ENCODE assay signal across 12 cellular contexts in the genomic region with DNA sequence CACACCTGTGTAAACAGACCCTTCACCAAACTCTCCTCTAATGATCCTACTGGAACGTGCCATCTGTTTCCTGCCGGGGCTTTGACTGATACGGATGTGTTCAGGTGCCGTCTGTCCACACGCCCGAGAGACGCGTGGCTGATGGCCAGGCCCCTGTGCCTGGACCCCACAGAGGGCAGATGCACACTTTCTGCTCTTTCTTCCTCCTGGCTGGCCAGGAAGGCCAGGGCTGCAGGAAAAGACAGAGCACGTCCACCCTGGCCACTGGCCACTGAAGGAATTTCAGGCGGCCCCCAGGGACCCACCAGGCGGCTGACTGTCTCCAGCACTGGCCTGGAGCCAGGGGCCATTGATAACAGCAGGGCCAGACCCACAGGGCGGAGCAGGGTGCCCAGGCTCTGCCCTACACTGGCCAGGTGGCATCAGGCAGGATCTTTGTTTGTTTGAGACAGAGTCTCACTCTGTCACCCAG. TPM values are rescaled to one million over a fixed set of nuclear protein-coding genes. Genes with fewer than 3 reads are reported as not detected.
DNase-seq lines count a peak whose midpoint lies in the region; ATAC-seq, FAIRE-seq and TF ChIP-seq lines count a peak whose summit lies in the region.
"Had no signal": no experiment of that assay in that cellular context is flagged by ENCODE, and none has a peak within 500 bp of the region (broad histone marks: within the 10 kb centered on the region; RNA-seq: fewer than 3 reads in every experiment).

No MANE protein-coding gene starts in this region.

- H3K27ac ChIP-seq in right atrium auricular region (peak overlapping the region; percentile 86 to 88), small intestine (ENCODE audit: low read depth in 1 of 2, low read length in 1 of 2) (peak overlapping the region in 1 of 2 donors; percentile 59), mammary epithelial cell (ENCODE audit: insufficient read depth, low read depth, low read length) (no peak overlapping the region)
- H3K27ac ChIP-seq: prostate gland had no signal

- H3K9ac ChIP-seq in mammary epithelial cell (ENCODE audit: insufficient read depth, low read length) = no peak overlapping the region

- H3K4me1 ChIP-seq in right atrium auricular region (peaks cover 0 to 92% of the 10 kb centered on the region in 2 donors), small intestine (ENCODE audit: control insufficient read depth in 2 of 2, insufficient read depth in 1 of 2, low read depth in 1 of 2, low read length in 1 of 2) (peaks cover 0 to 5% of the 10 kb centered on the region in 2 donors), mammary epithelial cell (ENCODE audit: insufficient read depth, low read length) (peaks cover 7% of the 10 kb centered on the region)
- H3K4me1 ChIP-seq: prostate gland had no signal

- H3K27me3 ChIP-seq in right atrium auricular region = no peaks in the 10 kb centered on the region
- H3K27me3 ChIP-seq in small intestine (ENCODE audit: control insufficient read depth in 2 of 2, insufficient read depth in 2 of 2, low read length in 2 of 2) = no peaks in the 10 kb centered on the region
- no peaks in the 10 kb centered on the region for H3K27me3 ChIP-seq in mammary epithelial cell (ENCODE audit: insufficient read depth, low read length)

- H3K4me3 ChIP-seq in right atrium auricular region (no peak overlapping the region), small intestine (ENCODE audit: low read depth in 1 of 2, low read length in 2 of 2) (no peak overlapping the region), mammary epithelial cell (replicated peaks in 1 of 3; ENCODE audit: insufficient read depth in 1 of 3, low read depth in 2 of 3, low read length in 3 of 3) (no peak overlapping the region)
- H3K4me3 ChIP-seq: prostate gland had no signal

- no peak overlapping the region for H3K27ac Mint-ChIP-seq in type B pancreatic cell

- H3K36me3 ChIP-seq in right atrium auricular region = no peaks in the 10 kb centered on the region
- H3K36me3 ChIP-seq in small intestine (ENCODE audit: control insufficient read depth in 2 of 2, insufficient read depth in 2 of 2, low read length in 2 of 2) = no peaks in the 10 kb centered on the region
- no peaks in the 10 kb centered on the region for H3K36me3 ChIP-seq in mammary epithelial cell (ENCODE audit: insufficient read depth, low read length)
- H3K36me3 ChIP-seq: prostate gland had no signal

- peaks cover 20% of the 10 kb centered on the region for H3K4me1 Mint-ChIP-seq in type B pancreatic cell (ENCODE audit: unreplicated experiment)

- ATAC-seq in GM21528 (IDR thresholded peaks at IDR 0.05; ENCODE audit: low FRiP score, unreplicated experiment) = no peak

- H3K4me2 ChIP-seq in mammary epithelial cell (ENCODE audit: insufficient read depth, low read depth, low read length) = no peak overlapping the region

- H3K4me3 Mint-ChIP-seq in type B pancreatic cell = no peak overlapping the region

- no peaks in the 10 kb centered on the region for H3K36me3 Mint-ChIP-seq in type B pancreatic cell

- no peaks in the 10 kb centered on the region for H3K27me3 Mint-ChIP-seq in type B pancreatic cell

- no TSS peak for BruUV-seq in mammary epithelial cell (replicated peaks; lab: Mats Ljungman, UMichigan)

- dilution Hi-C loops in mammary epithelial cell (cut with HindIII; ENCODE audit: low sequenced_read_pairs) = no loop called here

- DNase-seq in LHCN-M2 (ENCODE audit: low read depth) = peak; percentile 45
- DNase-seq in SHP77 (lab: John Stamatoyannopoulos, UW) = peak; percentile 55 to 83
- peak; percentile 84 for DNase-seq in right atrium auricular region (ENCODE audit: low spot score)
- peak; percentile 28 for DNase-seq in small intestine
- no peak for DNase-seq in mammary epithelial cell
- DNase-seq in type B pancreatic cell (ENCODE audit: extremely low spot score, unreplicated experiment) = no peak
- no peak for DNase-seq in H4 (ENCODE audit: low spot score)
- DNase-seq: activated CD8-positive, alpha-beta memory T cell treated with anti-CD3 and anti-CD28 coated beads for 24 hours; head of caudate nucleus had no signal

- no peaks in the 10 kb centered on the region for H3K9me3 ChIP-seq in right atrium auricular region
- no peaks in the 10 kb centered on the region for H3K9me3 ChIP-seq in small intestine (ENCODE audit: control insufficient read depth, low read depth)
- no peaks in the 10 kb centered on the region for H3K9me3 ChIP-seq in mammary epithelial cell (replicated peaks; ENCODE audit: insufficient read depth, low read length)
- H3K9me3 ChIP-seq: prostate gland had no signal

- in situ Hi-C loops in mammary epithelial cell (cut with MboI; ENCODE audit: low sequenced_read_pairs in 2 of 2) = no loop called here

- CTCF ChIA-PET in mammary epithelial cell (lab: Charles Lee; ENCODE audit: low non-redundant PET) = no interaction called here

- WGBS in small intestine, 3 donors = 10 to 35% (median 17%) methylated on average over 12 of the region's 12 CpGs
- 75% methylated on average over 8 of the region's 12 CpGs for WGBS in mammary epithelial cell (ENCODE audit: low coverage, missing lambda C conversion rate)

- H2AFZ ChIP-seq in mammary epithelial cell (ENCODE audit: low read depth, low read length) = no peak overlapping the region

- TF ChIP-seq CTCF in right atrium auricular region (IDR thresholded peaks at IDR 0.05) (no peak), mammary epithelial cell (conservative IDR thresholded peaks at IDR 0.05 in 1 of 2, IDR thresholded peaks at IDR 0.05 in 1 of 2; ENCODE audit: extremely low read depth in 1 of 2, insufficient read depth in 1 of 2, low read depth in 1 of 2, low read length in 2 of 2) (no peak), type B pancreatic cell (conservative IDR thresholded peaks at IDR 0.05) (no peak)

- intact Hi-C loops in mammary epithelial cell (cut with micrococcal nuclease) = no loop called here

- peaks cover 12% of the 10 kb centered on the region for H3K79me2 ChIP-seq in mammary epithelial cell (ENCODE audit: insufficient read depth, low read length)

- H3K9me3 Mint-ChIP-seq in type B pancreatic cell = no peaks in the 10 kb centered on the region

- no peaks in the 10 kb centered on the region for H4K20me1 ChIP-seq in mammary epithelial cell (ENCODE audit: insufficient read depth, low read length)

- FAIRE-seq in small intestine (lab: Jason Lieb, UNC) = no peak
- FAIRE-seq: G401.6 had no signal

RNA-seq across cellular contexts. Expression of a gene that starts 3.6 kb away (rescaled TPM):
- total RNA-seq in LHCN-M2 (2014; rRNA removed) = 47.5 and 48.3 TPM in 2 replicates
- 83.5 TPM for polyA plus RNA-seq in LHCN-M2 (2012)
- total RNA-seq in right atrium auricular region = 100 to 1,000 TPM; 142 to 511 TPM
- polyA plus RNA-seq in small intestine = 10 to 100 TPM in 1 of 3 donors, 1 to 10 TPM in 2; 3.1 to 84.0 (median 5.7) TPM
- 10 to 100 TPM in 1 of 2 donors, 1 to 10 TPM in 1; 4.0 to 32.2 TPM for total RNA-seq in mammary epithelial cell
- polyA plus RNA-seq in mammary epithelial cell = 15.1 TPM
- polyA minus RNA-seq in mammary epithelial cell = 29.8 TPM
- total RNA-seq in type B pancreatic cell (ENCODE audit: low replicate concordance) = 0.86 and 1.6 TPM in 2 replicates
- total RNA-seq in H4 (2014; rRNA removed; shearing (Covaris generic)) = 1.8 and 3.0 TPM in 2 replicates

RNA-seq across cellular contexts. Expression of a gene that starts 19.4 kb away (rescaled TPM):
- total RNA-seq in LHCN-M2 (2014; rRNA removed) (75.1 and 85.0 TPM in 2 replicates), right atrium auricular region (100 to 1,000 TPM; 263 to 398 TPM), mammary epithelial cell (10 to 100 TPM; 42.0 to 57.9 TPM), type B pancreatic cell (ENCODE audit: low replicate concordance) (35.2 and 59.8 TPM in 2 replicates)
- polyA plus RNA-seq in LHCN-M2 (2012) = 189 TPM
- polyA plus RNA-seq in small intestine (10 to 100 TPM; 50.8 to 60.6 (median 52.5) TPM), mammary epithelial cell (65.8 TPM)
- polyA minus RNA-seq in mammary epithelial cell = 52.1 TPM
- total RNA-seq in H4 (2014; rRNA removed; shearing (Covaris generic)) = 25.3 and 45.7 TPM in 2 replicates

RNA-seq across cellular contexts. Expression of a gene that starts 41.3 kb away (rescaled TPM):
- 105 and 110 TPM in 2 replicates for total RNA-seq in LHCN-M2 (2014; rRNA removed)
- 84.9 TPM for polyA plus RNA-seq in LHCN-M2 (2012)
- total RNA-seq in right atrium auricular region = 100 to 1,000 TPM in 1 of 2 donors, 10 to 100 TPM in 1; 68.2 to 106 TPM
- polyA plus RNA-seq in small intestine = 10 to 100 TPM in 2 of 3 donors, 1 to 10 TPM in 1; 2.2 to 31.8 (median 15.4) TPM
- 10 to 100 TPM; 28.8 to 29.5 TPM for total RNA-seq in mammary epithelial cell
- 26.6 TPM for polyA plus RNA-seq in mammary epithelial cell
- 14.6 TPM for polyA minus RNA-seq in mammary epithelial cell
- total RNA-seq in type B pancreatic cell (ENCODE audit: low replicate concordance) = 19.8 and 32.6 TPM in 2 replicates
- total RNA-seq in H4 (2014; rRNA removed; shearing (Covaris generic)) = 12.4 and 14.8 TPM in 2 replicates

RNA-seq across cellular contexts. Expression of a gene that starts 55.4 kb away (rescaled TPM):
- total RNA-seq in LHCN-M2 (2014; rRNA removed) (94.1 and 104 TPM in 2 replicates), right atrium auricular region (10 to 100 TPM; 43.9 to 47.0 TPM), mammary epithelial cell (10 to 100 TPM; 59.5 to 85.8 TPM), type B pancreatic cell (ENCODE audit: low replicate concordance) (18.7 and 42.4 TPM in 2 replicates)
- 78.6 TPM for polyA plus RNA-seq in LHCN-M2 (2012)
- polyA plus RNA-seq in small intestine (10 to 100 TPM; 24.4 to 45.8 (median 33.8) TPM), mammary epithelial cell (56.0 TPM)
- polyA minus RNA-seq in mammary epithelial cell = 43.0 TPM
- total RNA-seq in H4 (2014; rRNA removed; shearing (Covaris generic)) = 32.8 and 49.8 TPM in 2 replicates

RNA-seq across cellular contexts. Expression of a gene that starts 58.8 kb away (rescaled TPM):
- total RNA-seq in LHCN-M2 (2014; rRNA removed) (41.6 and 50.9 TPM in 2 replicates), right atrium auricular region (10 to 100 TPM; 31.7 to 59.0 TPM), mammary epithelial cell (10 to 100 TPM; 14.3 to 19.6 TPM), type B pancreatic cell (ENCODE audit: low replicate concordance) (11.9 and 17.5 TPM in 2 replicates)
- 16.3 TPM for polyA plus RNA-seq in LHCN-M2 (2012)
- polyA plus RNA-seq in small intestine (10 to 100 TPM; 20.4 to 34.7 (median 24.6) TPM), mammary epithelial cell (21.9 TPM)
- 50.2 TPM for polyA minus RNA-seq in mammary epithelial cell
- 5.2 and 12.8 TPM in 2 replicates for total RNA-seq in H4 (2014; rRNA removed; shearing (Covaris generic))

Comparison
In these comparisons a context has a peak if more than half of its experiments do, and no peak if none do; other contexts are left out.
1. DNase-seq: peak in LHCN-M2 (single experiment), SHP77 (2 of 2), right atrium auricular region (single experiment) and small intestine (single experiment); none in mammary epithelial cell (single experiment), type B pancreatic cell (single experiment) and H4 (single experiment).